ENCODE assay signal across 24 cellular contexts in genomic region chr13:23050126-23050525, GRCh38.
"Had no signal": no experiment of that assay in that cellular context is flagged by ENCODE, and none has a peak within 500 bp of the region (broad histone marks: within the 10 kb centered on the region; RNA-seq: fewer than 3 reads in every experiment).

No MANE protein-coding gene starts in this region.

- H3K27ac ChIP-seq: dorsolateral prefrontal cortex, epithelial cell of prostate, esophagus muscularis mucosa, gastroesophageal sphincter, ovary, right lobe of liver, stomach, thoracic aorta, transverse colon had no signal

- DNase-seq: cortex of kidney; dorsolateral prefrontal cortex; effector memory CD4-positive, alpha-beta T cell; foreskin fibroblast; glutamatergic neuron; immature natural killer cell; kidney; left colon; mucosa of descending colon; naive thymus-derived CD8-positive, alpha-beta T cell; nucleus accumbens; ovary; retina; right lobe of liver; stimulated activated naive CD4-positive, alpha-beta T cell; stomach; substantia nigra; transverse colon had no signal

- H3K4me3 Mint-ChIP-seq: central memory CD8-positive, alpha-beta T cell; immature natural killer cell; naive thymus-derived CD8-positive, alpha-beta T cell; neural crest cell had no signal

- H3K36me3 ChIP-seq: esophagus muscularis mucosa, gastroesophageal sphincter, ovary, right lobe of liver, stomach, thoracic aorta, transverse colon had no signal

- H3K4me1 Mint-ChIP-seq: central memory CD8-positive, alpha-beta T cell; immature natural killer cell; naive thymus-derived CD8-positive, alpha-beta T cell; neural crest cell had no signal

- H3K36me3 Mint-ChIP-seq: immature natural killer cell; naive thymus-derived CD8-positive, alpha-beta T cell had no signal

- H3K27ac Mint-ChIP-seq: immature natural killer cell; naive thymus-derived CD8-positive, alpha-beta T cell had no signal

- H3K27me3 ChIP-seq: esophagus muscularis mucosa, gastroesophageal sphincter, ovary, right lobe of liver, stomach, transverse colon had no signal

- H3K9me3 Mint-ChIP-seq: central memory CD8-positive, alpha-beta T cell had no signal

- H3K4me1 ChIP-seq: esophagus muscularis mucosa, gastroesophageal sphincter, right lobe of liver, stomach, transverse colon had no signal

- H3K9me3 ChIP-seq: esophagus muscularis mucosa, gastroesophageal sphincter, mucosa of descending colon, ovary, right lobe of liver, stomach, thoracic aorta, transverse colon had no signal

- H3K4me3 ChIP-seq: dorsolateral prefrontal cortex, esophagus muscularis mucosa, gastroesophageal sphincter, mucosa of descending colon, ovary, right lobe of liver, stomach, thoracic aorta, transverse colon had no signal

- ATAC-seq: gastroesophageal sphincter; left colon; mucosa of descending colon; naive thymus-derived CD8-positive, alpha-beta T cell; right lobe of liver had no signal

- FAIRE-seq: kidney had no signal
